In the genomic region with DNA sequence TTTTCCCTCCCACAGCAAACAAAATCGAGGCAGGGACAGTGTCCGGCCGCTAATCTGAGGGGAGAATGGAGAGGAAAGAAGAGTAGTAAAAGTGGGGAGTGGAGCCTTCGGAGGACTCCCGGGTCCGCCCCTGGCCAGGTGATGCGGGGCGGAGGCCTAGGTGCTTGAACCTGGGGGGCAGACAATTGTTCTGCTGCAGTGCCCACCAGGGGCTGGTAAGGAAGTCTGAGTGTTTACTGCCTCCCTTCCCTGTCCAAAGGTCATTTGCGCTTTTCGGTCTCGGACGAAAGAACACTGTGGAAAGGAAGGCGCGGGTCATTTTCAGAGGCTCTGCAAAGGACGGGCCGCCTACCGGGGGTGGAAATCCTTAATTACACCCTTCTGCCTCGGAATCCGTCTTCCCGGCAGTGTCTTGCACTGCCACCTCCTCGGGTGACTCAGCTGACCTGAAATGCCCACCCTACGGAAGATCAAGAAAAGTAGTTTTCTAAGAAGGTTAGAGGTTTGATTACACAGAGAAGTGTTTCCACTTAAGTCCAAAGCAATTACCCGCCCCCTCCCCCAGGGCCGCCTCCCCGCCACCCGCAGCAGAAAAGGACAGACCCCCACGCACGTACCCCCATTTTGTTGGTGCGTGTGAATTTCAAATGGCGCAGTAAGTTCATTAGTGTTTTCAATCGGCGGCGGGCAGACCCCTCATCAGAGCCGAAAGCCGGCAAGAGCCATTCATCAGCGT, we compare ENCODE assay signal across 8 cellular contexts.
DNase-seq lines count a peak whose midpoint lies in the region; ATAC-seq and TF ChIP-seq lines count a peak whose summit lies in the region.

No MANE protein-coding gene starts in this region.

- H3K27me3 ChIP-seq in SJSA1 (replicated peaks) = no peaks in the 10 kb centered on the region
- H3K27me3 ChIP-seq in foreskin keratinocyte = no peaks in the 10 kb centered on the region
- H3K27me3 ChIP-seq in rectal smooth muscle tissue (ENCODE audit: control insufficient read depth, insufficient read depth, low read length) = peaks cover 5% of the 10 kb centered on the region

- no peak overlapping the region for H3K9ac ChIP-seq in rectal smooth muscle tissue (ENCODE audit: low read length)

- peaks cover 26% of the 10 kb centered on the region for H3K36me3 ChIP-seq in SJSA1
- no peaks in the 10 kb centered on the region for H3K36me3 ChIP-seq in rectal smooth muscle tissue (ENCODE audit: control insufficient read depth, insufficient read depth, low read length)

- ATAC-seq in foreskin keratinocyte = peak; percentile 38

- peak; percentile 1 for TF ChIP-seq CTCF in foreskin keratinocyte (conservative IDR thresholded peaks at IDR 0.05)

- H3K27ac ChIP-seq in SJSA1 (peak overlapping the region; percentile 97), foreskin keratinocyte (peak overlapping the region; percentile 99), rectal smooth muscle tissue (ENCODE audit: low read depth, low read length) (no peak overlapping the region)

- peak overlapping the region; percentile 95 for H3K4me3 ChIP-seq in SJSA1
- H3K4me3 ChIP-seq in rectal smooth muscle tissue (ENCODE audit: low read length) = peak overlapping the region; percentile 57

- DNase-seq in EL (peak; percentile 49), SJSA1 (ENCODE audit: low read depth in 1 of 2, low spot score in 2 of 2) (peak; percentile 51 to 63), foreskin keratinocyte (peak; percentile 34 to 60), NCI-H2171 (lab: John Stamatoyannopoulos, UW) (no peak), NCI-H2029 treated with DMSO at 0.1 percent for 48 hours (lab: John Stamatoyannopoulos, UW) (no peak), NCI-H1105 (lab: John Stamatoyannopoulos, UW) (no peak)
- no peak for DNase-seq in activated CD8-positive, alpha-beta memory T cell treated with anti-CD3 and anti-CD28 coated beads, Interleukin-2, amount 50 U/mL, for 48 hours

- peaks cover 19% of the 10 kb centered on the region for H3K4me1 ChIP-seq in SJSA1 (replicated peaks)
- H3K4me1 ChIP-seq in foreskin keratinocyte = peaks cover 16% of the 10 kb centered on the region
- no peaks in the 10 kb centered on the region for H3K4me1 ChIP-seq in rectal smooth muscle tissue (ENCODE audit: control insufficient read depth, insufficient read depth, low read length)

- H3K9me3 ChIP-seq in SJSA1 (replicated peaks) = no peaks in the 10 kb centered on the region

Comparison
In these comparisons a context has a peak if more than half of its experiments do, and no peak if none do; other contexts are left out.
1. DNase-seq: peak in EL (single experiment), SJSA1 (2 of 2) and foreskin keratinocyte (2 of 2); none in NCI-H2171 (single experiment), NCI-H2029 treated with DMSO at 0.1 percent for 48 hours (single experiment), activated CD8-positive, alpha-beta memory T cell treated with anti-CD3 and anti-CD28 coated beads, Interleukin-2, amount 50 U/mL, for 48 hours (single experiment) and NCI-H1105 (single experiment).